ENCODE assay signal across 24 cellular contexts in the genomic region with DNA sequence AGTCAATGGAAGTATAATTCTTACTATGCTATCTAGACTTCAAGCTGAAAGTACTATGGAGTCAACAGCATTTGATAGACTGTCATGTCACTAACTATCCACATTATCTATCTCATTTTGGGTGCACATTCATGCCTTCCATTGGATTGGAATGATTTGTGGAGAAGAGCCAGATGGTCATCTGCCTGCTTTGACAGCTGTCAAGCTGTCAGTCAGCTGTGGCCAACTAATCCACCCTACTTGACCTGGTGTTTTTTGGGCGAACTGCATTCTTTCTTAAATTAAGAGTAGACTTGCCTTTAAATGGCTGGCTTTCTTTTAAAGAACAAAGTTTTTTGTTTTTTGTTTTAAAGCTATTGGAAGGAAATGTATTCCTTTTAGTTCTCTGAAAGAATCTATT.
"Had no signal": no experiment of that assay in that cellular context is flagged by ENCODE, and none has a peak within 500 bp of the region (broad histone marks: within the 10 kb centered on the region; RNA-seq: fewer than 3 reads in every experiment).

No MANE protein-coding gene starts in this region.

- H3K9me3 Mint-ChIP-seq: stimulated activated effector memory CD8-positive, alpha-beta T cell treated with anti-CD3 and anti-CD28 coated beads, Interleukin-12 subunit alpha, Interleukin-12 subunit beta, amount 100 ng/mL, for 72 hours had no signal

- H3K4me3 ChIP-seq: coronary artery, esophagus muscularis mucosa, gastroesophageal sphincter, lower lobe of right lung, neural progenitor cell, prostate gland, right atrium auricular region, stomach, thyroid gland, vagina had no signal

- H3K36me3 ChIP-seq: esophagus muscularis mucosa, gastroesophageal sphincter, lower lobe of right lung, neural progenitor cell, prostate gland, right atrium auricular region, stomach, thyroid gland, vagina had no signal

- H3K4me3 Mint-ChIP-seq: immature natural killer cell; naive B cell; natural killer cell treated with Interleukin-12 subunit alpha and Interleukin-12 subunit beta and Interleukin-15 and Interleukin-18, amount 100 ng/mL, for 72 hours; neural progenitor cell; stimulated activated effector memory CD8-positive, alpha-beta T cell treated with anti-CD3 and anti-CD28 coated beads, Interleukin-12 subunit alpha, Interleukin-12 subunit beta, amount 100 ng/mL, for 72 hours had no signal

- H2AFZ ChIP-seq: neural progenitor cell had no signal

- H3K36me3 Mint-ChIP-seq: immature natural killer cell; naive B cell; natural killer cell treated with Interleukin-12 subunit alpha and Interleukin-12 subunit beta and Interleukin-15 and Interleukin-18, amount 100 ng/mL, for 72 hours; neural progenitor cell; stimulated activated effector memory CD8-positive, alpha-beta T cell treated with anti-CD3 and anti-CD28 coated beads, Interleukin-12 subunit alpha, Interleukin-12 subunit beta, amount 100 ng/mL, for 72 hours had no signal

- H3K4me1 Mint-ChIP-seq: immature natural killer cell; naive B cell; neural progenitor cell; stimulated activated effector memory CD8-positive, alpha-beta T cell treated with anti-CD3 and anti-CD28 coated beads, Interleukin-12 subunit alpha, Interleukin-12 subunit beta, amount 100 ng/mL, for 72 hours had no signal

- DNase-seq: dermis blood vessel endothelial cell; effector memory CD4-positive, alpha-beta T cell; foreskin keratinocyte; hypothalamus; immature natural killer cell; islet precursor cell; left ventricle myocardium superior; lower lobe of right lung; naive B cell; stimulated activated CD4-positive, alpha-beta T cell treated with anti-CD3 and anti-CD28 coated beads, Interleukin-2, amount 100 ng/mL, for 24 hours; stimulated activated CD4-positive, alpha-beta T cell treated with anti-CD3 and anti-CD28 coated beads, Interleukin-4, amount 100 ng/mL, for 24 hours; stimulated activated naive CD4-positive, alpha-beta T cell treated with Interleukin-2 at 50 U/mL for 16 hours; stomach; thyroid gland; trophoblast cell had no signal

- H3K9ac ChIP-seq: neural progenitor cell had no signal

- H3K27ac Mint-ChIP-seq: immature natural killer cell; naive B cell; natural killer cell treated with Interleukin-12 subunit alpha and Interleukin-12 subunit beta and Interleukin-15 and Interleukin-18, amount 100 ng/mL, for 72 hours; neural progenitor cell; stimulated activated effector memory CD8-positive, alpha-beta T cell treated with anti-CD3 and anti-CD28 coated beads, Interleukin-12 subunit alpha, Interleukin-12 subunit beta, amount 100 ng/mL, for 72 hours had no signal

- H3K4me2 ChIP-seq: neural progenitor cell had no signal

- H3K9me3 ChIP-seq: esophagus muscularis mucosa, gastroesophageal sphincter, lower lobe of right lung, prostate gland, right atrium auricular region, stomach, thyroid gland, vagina had no signal

- H3K27me3 ChIP-seq: esophagus muscularis mucosa, foreskin keratinocyte, gastroesophageal sphincter, neural progenitor cell, right atrium auricular region, stomach, thyroid gland, vagina had no signal

- H3K4me1 ChIP-seq: lower lobe of right lung, neural progenitor cell, prostate gland, thyroid gland had no signal

- H3K27ac ChIP-seq: coronary artery, esophagus muscularis mucosa, foreskin keratinocyte, gastroesophageal sphincter, lower lobe of right lung, neural progenitor cell, prostate gland, right atrium auricular region, stomach, thyroid gland, vagina had no signal
